In the genomic region with DNA sequence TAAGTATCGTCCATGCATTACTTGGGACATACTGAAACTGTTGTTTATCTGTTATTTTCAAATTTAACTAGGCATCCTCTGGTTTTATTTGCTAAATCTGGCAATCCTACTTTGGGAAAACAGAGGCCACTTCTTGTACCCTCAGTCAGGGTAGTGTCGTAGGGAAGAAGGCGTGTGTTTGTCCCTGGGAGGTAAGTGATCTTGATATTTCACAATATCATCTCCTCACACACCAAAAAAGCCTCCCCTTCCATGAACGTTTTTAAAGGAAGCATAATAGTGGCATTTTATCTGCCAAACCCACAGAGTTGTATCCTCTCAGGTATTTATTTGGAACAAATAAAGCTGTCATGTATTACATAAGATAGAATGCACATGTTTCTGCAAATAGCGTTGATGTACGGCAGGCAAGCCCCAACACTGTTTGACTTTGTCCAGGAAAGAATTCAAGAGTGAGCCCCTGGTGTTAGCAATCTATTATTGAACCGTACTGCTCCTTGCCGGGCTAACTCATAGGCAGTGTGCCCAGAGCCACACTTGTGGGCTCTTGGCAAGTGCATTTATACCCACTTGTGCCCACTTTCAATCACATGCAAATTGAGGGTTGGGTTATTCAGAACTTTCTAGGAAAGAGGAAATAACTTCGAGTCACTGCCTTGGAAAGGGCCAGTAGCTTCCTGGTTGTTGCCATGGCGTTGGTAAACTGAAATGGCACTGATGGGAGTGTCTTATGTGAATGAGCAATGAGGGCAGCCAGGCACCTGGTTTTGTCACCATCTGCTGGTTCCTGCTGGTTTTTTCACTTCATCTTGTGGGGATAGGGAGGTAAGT, we compare ENCODE assay signal across 8 cellular contexts.
DNase-seq lines count a peak whose midpoint lies in the region; ATAC-seq and TF ChIP-seq lines count a peak whose summit lies in the region.

No MANE protein-coding gene starts in this region.

- no peaks in the 10 kb centered on the region for H3K27me3 ChIP-seq in RWPE2 (ENCODE audit: insufficient read depth, poor library complexity, severe bottlenecking)

- no peak overlapping the region for H3K4me3 ChIP-seq in RWPE2 (ENCODE audit: severe bottlenecking)

- TF ChIP-seq CTCF in RWPE2 (IDR thresholded peaks at IDR 0.05; ENCODE audit: poor library complexity, severe bottlenecking) = peak; percentile 28

- H3K27ac Mint-ChIP-seq in activated T-cell treated with anti-CD3 and anti-CD28 coated beads, Interleukin-2, amount 50 U/mL, for 72 hours = no peak overlapping the region
- no peak overlapping the region for H3K27ac Mint-ChIP-seq in activated T-cell treated with anti-CD3 and anti-CD28 coated beads, Interleukin-2, amount 50 U/mL, for 24 hours
- peak overlapping the region in 2 of 10 donors; percentile 44 to 59 for H3K27ac Mint-ChIP-seq in naive thymus-derived CD8-positive, alpha-beta T cell
- no peak overlapping the region for H3K27ac Mint-ChIP-seq in activated T-helper 1 cell treated with anti-CD3 and anti-CD28 coated beads, Interleukin-12 subunit alpha, Interleukin-12 subunit beta, Interleukin-2, Interleukin-4 antibody, amounts not matched to agents 30 ng/mL and 10 ng/mL and 1 ng/mL, durations not matched to agents 14 hours and 24 hours and 36 hours

- H3K36me3 Mint-ChIP-seq in activated T-cell treated with anti-CD3 and anti-CD28 coated beads, Interleukin-2, amount 50 U/mL, for 72 hours (ENCODE audit: insufficient read depth in 2 of 2) = no peaks in the 10 kb centered on the region
- no peaks in the 10 kb centered on the region for H3K36me3 Mint-ChIP-seq in activated T-cell treated with anti-CD3 and anti-CD28 coated beads, Interleukin-2, amount 50 U/mL, for 24 hours (ENCODE audit: low read depth)
- H3K36me3 Mint-ChIP-seq in naive thymus-derived CD8-positive, alpha-beta T cell = peaks cover 0 to 6% (median 0%) of the 10 kb centered on the region in 3 donors
- no peaks in the 10 kb centered on the region for H3K36me3 Mint-ChIP-seq in activated T-helper 1 cell treated with anti-CD3 and anti-CD28 coated beads, Interleukin-12 subunit alpha, Interleukin-12 subunit beta, Interleukin-2, Interleukin-4 antibody, amounts not matched to agents 30 ng/mL and 10 ng/mL and 1 ng/mL, durations not matched to agents 14 hours and 24 hours and 36 hours (ENCODE audit: low read depth)

- peak; percentile 19 to 59 for ATAC-seq in activated T-cell treated with anti-CD3 and anti-CD28 coated beads, Interleukin-2, amount 50 U/mL, for 72 hours (replicated peaks in 1 of 2)
- ATAC-seq in HG03342 (IDR thresholded peaks at IDR 0.05; ENCODE audit: unreplicated experiment) (peak; percentile 87), RWPE2 (ENCODE audit: low read depth) (peak; percentile 75)
- no peak for ATAC-seq in naive thymus-derived CD8-positive, alpha-beta T cell

- H3K9me3 ChIP-seq in RWPE2 (ENCODE audit: severe bottlenecking) = no peaks in the 10 kb centered on the region

- H3K4me3 Mint-ChIP-seq in activated T-cell treated with anti-CD3 and anti-CD28 coated beads, Interleukin-2, amount 50 U/mL, for 72 hours = peak overlapping the region in 1 of 2 donors; percentile 48
- H3K4me3 Mint-ChIP-seq in activated T-cell treated with anti-CD3 and anti-CD28 coated beads, Interleukin-2, amount 50 U/mL, for 24 hours = no peak overlapping the region
- peak overlapping the region in 4 of 10 donors; percentile 32 to 60 (median 58) for H3K4me3 Mint-ChIP-seq in naive thymus-derived CD8-positive, alpha-beta T cell
- no peak overlapping the region for H3K4me3 Mint-ChIP-seq in activated T-helper 1 cell treated with anti-CD3 and anti-CD28 coated beads, Interleukin-12 subunit alpha, Interleukin-12 subunit beta, Interleukin-2, Interleukin-4 antibody, amounts not matched to agents 30 ng/mL and 10 ng/mL and 1 ng/mL, durations not matched to agents 14 hours and 24 hours and 36 hours

- no peaks in the 10 kb centered on the region for H3K27me3 Mint-ChIP-seq in activated T-cell treated with anti-CD3 and anti-CD28 coated beads, Interleukin-2, amount 50 U/mL, for 72 hours (ENCODE audit: low read depth)
- H3K27me3 Mint-ChIP-seq in activated T-cell treated with anti-CD3 and anti-CD28 coated beads, Interleukin-2, amount 50 U/mL, for 24 hours = no peaks in the 10 kb centered on the region
- H3K27me3 Mint-ChIP-seq in naive thymus-derived CD8-positive, alpha-beta T cell = no peaks in the 10 kb centered on the region
- H3K27me3 Mint-ChIP-seq in activated T-helper 1 cell treated with anti-CD3 and anti-CD28 coated beads, Interleukin-12 subunit alpha, Interleukin-12 subunit beta, Interleukin-2, Interleukin-4 antibody, amounts not matched to agents 30 ng/mL and 10 ng/mL and 1 ng/mL, durations not matched to agents 14 hours and 24 hours and 36 hours (ENCODE audit: insufficient read depth) = peaks cover 8% of the 10 kb centered on the region

- DNase-seq in activated T-cell treated with anti-CD3 and anti-CD28 coated beads, Interleukin-2, amount 50 U/mL, for 72 hours = peak in 1 of 2 donors; percentile 20
- DNase-seq in activated T-cell treated with anti-CD3 and anti-CD28 coated beads, Interleukin-2, amount 50 U/mL, for 24 hours = no peak
- DNase-seq in RWPE2 (ENCODE audit: low spot score) (no peak), iris pigment epithelial cell (ENCODE audit: low read depth) (peak; percentile 3), occipital lobe (lab: John Stamatoyannopoulos, UW) (no peak)
- no peak for DNase-seq in naive thymus-derived CD8-positive, alpha-beta T cell
- no peak for DNase-seq in activated T-helper 1 cell treated with anti-CD3 and anti-CD28 coated beads, Interleukin-12 subunit alpha, Interleukin-12 subunit beta, Interleukin-2, Interleukin-4 antibody, amounts not matched to agents 30 ng/mL and 10 ng/mL and 1 ng/mL, durations not matched to agents 14 hours and 24 hours and 36 hours (ENCODE audit: low spot score)

- intact Hi-C loops in activated T-helper 1 cell treated with anti-CD3 and anti-CD28 coated beads, Interleukin-12 subunit alpha, Interleukin-12 subunit beta, Interleukin-2, Interleukin-4 antibody, amounts not matched to agents 30 ng/mL and 10 ng/mL and 1 ng/mL, durations not matched to agents 14 hours and 24 hours and 36 hours (cut with micrococcal nuclease) = no loop called here

- no peaks in the 10 kb centered on the region for H3K4me1 ChIP-seq in RWPE2 (ENCODE audit: insufficient read depth, poor library complexity, severe bottlenecking)

- peaks cover 0 to 1% of the 10 kb centered on the region in 2 donors for H3K9me3 Mint-ChIP-seq in activated T-cell treated with anti-CD3 and anti-CD28 coated beads, Interleukin-2, amount 50 U/mL, for 72 hours
- H3K9me3 Mint-ChIP-seq in activated T-cell treated with anti-CD3 and anti-CD28 coated beads, Interleukin-2, amount 50 U/mL, for 24 hours = peaks cover 5% of the 10 kb centered on the region
- H3K9me3 Mint-ChIP-seq in naive thymus-derived CD8-positive, alpha-beta T cell = peaks cover 0 to 6% (median 0%) of the 10 kb centered on the region in 9 donors
- no peaks in the 10 kb centered on the region for H3K9me3 Mint-ChIP-seq in activated T-helper 1 cell treated with anti-CD3 and anti-CD28 coated beads, Interleukin-12 subunit alpha, Interleukin-12 subunit beta, Interleukin-2, Interleukin-4 antibody, amounts not matched to agents 30 ng/mL and 10 ng/mL and 1 ng/mL, durations not matched to agents 14 hours and 24 hours and 36 hours

- H3K4me1 Mint-ChIP-seq in activated T-cell treated with anti-CD3 and anti-CD28 coated beads, Interleukin-2, amount 50 U/mL, for 72 hours (ENCODE audit: low read depth) = no peaks in the 10 kb centered on the region
- peaks cover 10% of the 10 kb centered on the region for H3K4me1 Mint-ChIP-seq in activated T-cell treated with anti-CD3 and anti-CD28 coated beads, Interleukin-2, amount 50 U/mL, for 24 hours (ENCODE audit: low read depth)
- peaks cover 3 to 14% (median 11%) of the 10 kb centered on the region in 4 donors for H3K4me1 Mint-ChIP-seq in naive thymus-derived CD8-positive, alpha-beta T cell
- no peaks in the 10 kb centered on the region for H3K4me1 Mint-ChIP-seq in activated T-helper 1 cell treated with anti-CD3 and anti-CD28 coated beads, Interleukin-12 subunit alpha, Interleukin-12 subunit beta, Interleukin-2, Interleukin-4 antibody, amounts not matched to agents 30 ng/mL and 10 ng/mL and 1 ng/mL, durations not matched to agents 14 hours and 24 hours and 36 hours (ENCODE audit: low read depth)

- POLR2A ChIA-PET in naive thymus-derived CD8-positive, alpha-beta T cell (lab: Charles Lee) = no interaction called here

- H3K36me3 ChIP-seq in RWPE2 (ENCODE audit: low read depth) = no peaks in the 10 kb centered on the region

- no peak overlapping the region for H3K27ac ChIP-seq in RWPE2 (ENCODE audit: poor library complexity, severe bottlenecking)

Comparison
In these comparisons a context has a peak if more than half of its experiments do, and no peak if none do; other contexts are left out.
1. ATAC-seq: peak in activated T-cell treated with anti-CD3 and anti-CD28 coated beads, Interleukin-2, amount 50 U/mL, for 72 hours (2 of 2), HG03342 (single experiment) and RWPE2 (single experiment); none in naive thymus-derived CD8-positive, alpha-beta T cell (0 of 2).